In the genomic region with DNA sequence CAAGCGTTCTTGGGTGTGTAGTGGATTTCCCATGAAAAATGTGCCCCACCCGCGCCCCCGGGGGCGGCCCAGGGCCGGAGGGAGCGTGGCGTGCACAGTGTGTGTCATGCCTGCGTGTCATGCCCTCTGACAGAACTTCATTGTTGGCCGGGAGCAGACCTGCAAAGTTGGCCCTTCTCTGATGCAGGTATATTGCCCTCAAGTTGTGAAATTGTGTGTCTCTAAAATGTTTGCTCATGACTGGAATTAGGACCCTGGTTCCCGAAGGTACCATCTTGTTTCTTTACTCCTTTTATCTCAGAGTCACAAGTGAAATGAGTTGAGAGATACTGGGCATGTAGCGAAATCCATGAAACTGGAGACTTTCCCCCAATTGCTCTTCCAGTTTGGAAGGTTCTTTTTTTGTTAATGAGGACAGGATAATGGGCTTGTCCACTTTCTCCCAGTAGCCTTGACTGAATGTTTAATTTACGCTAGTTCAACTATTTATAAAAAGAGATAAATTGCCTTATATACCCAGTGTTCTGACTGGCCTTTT, we compare ENCODE assay signal across 8 cellular contexts. TPM values are rescaled to one million over a fixed set of nuclear protein-coding genes. Genes with fewer than 3 reads are reported as not detected.
DNase-seq lines count a peak whose midpoint lies in the region; ATAC-seq, FAIRE-seq and TF ChIP-seq lines count a peak whose summit lies in the region.

No MANE protein-coding gene starts in this region.

- H3K36me3 Mint-ChIP-seq in T-helper 2 cell treated with Interferon-gamma antibody and Interleukin-4, amounts not matched to agents 5 μg/mL and 100 μg/mL, for 36 hours (ENCODE audit: low read depth): no peaks in the 10 kb centered on the region

- no peak for TF ChIP-seq CTCF in cardiac fibroblast (IDR thresholded peaks at IDR 0.05; ENCODE audit: low read depth, low read length)

- no peak for TF ChIP-seq POLR2A in GM12891 (IDR thresholded peaks at IDR 0.05; ENCODE audit: low read depth, low read length)

- no peak for FAIRE-seq in GM12891 (lab: Jason Lieb, UNC)

- peak; percentile 16 for ATAC-seq in HG03354 (IDR thresholded peaks at IDR 0.05; ENCODE audit: poor library complexity, severe bottlenecking, unreplicated experiment)
- ATAC-seq in left colon: peak; percentile 33
- ATAC-seq in HG03139 (IDR thresholded peaks at IDR 0.05; ENCODE audit: unreplicated experiment): no peak

- peak overlapping the region; percentile 94 for H3K4me3 Mint-ChIP-seq in T-helper 2 cell treated with Interferon-gamma antibody and Interleukin-4, amounts not matched to agents 5 μg/mL and 100 μg/mL, for 36 hours

- H3K4me3 ChIP-seq in cardiac fibroblast (replicated peaks in 1 of 2; ENCODE audit: low read depth in 2 of 2, low read length in 2 of 2): peak overlapping the region; percentile 96 to 97

- H3K27me3 Mint-ChIP-seq in T-helper 2 cell treated with Interferon-gamma antibody and Interleukin-4, amounts not matched to agents 5 μg/mL and 100 μg/mL, for 36 hours (ENCODE audit: low read depth): no peaks in the 10 kb centered on the region

- DNase-seq in GM12891 (ENCODE audit: insufficient read length, low spot score) (peak; percentile 21), cardiac fibroblast (ENCODE audit: low read depth in 2 of 2) (peak; percentile 23 to 53), left colon (peak; percentile 39 to 55), posterior vena cava (ENCODE audit: low spot score) (no peak)
- peak; percentile 51 for DNase-seq in T-helper 2 cell treated with Interferon-gamma antibody and Interleukin-4, amounts not matched to agents 5 μg/mL and 100 μg/mL, for 36 hours (ENCODE audit: low spot score)
- DNase-seq in stimulated activated CD4-positive, alpha-beta T cell treated with anti-CD3 and anti-CD28 coated beads, Interleukin-4, amount 100 ng/mL, for 24 hours: peak; percentile 51

- H3K9me3 Mint-ChIP-seq in T-helper 2 cell treated with Interferon-gamma antibody and Interleukin-4, amounts not matched to agents 5 μg/mL and 100 μg/mL, for 36 hours: no peaks in the 10 kb centered on the region

- H3K27ac Mint-ChIP-seq in T-helper 2 cell treated with Interferon-gamma antibody and Interleukin-4, amounts not matched to agents 5 μg/mL and 100 μg/mL, for 36 hours: peak overlapping the region; percentile 96

- intact Hi-C loops in left colon (cut with DNase I, micrococcal nuclease): no loop called here
- intact Hi-C loops in posterior vena cava (cut with DNase I): no loop called here

- H3K4me1 Mint-ChIP-seq in T-helper 2 cell treated with Interferon-gamma antibody and Interleukin-4, amounts not matched to agents 5 μg/mL and 100 μg/mL, for 36 hours (ENCODE audit: low read depth): peaks cover 40% of the 10 kb centered on the region

TF ChIP-seq in GM12891, 5 proteins besides CTCF, POLR2A, EP300 and RAD21:
- no peak for TF ChIP-seq PAX5 (IDR thresholded peaks at IDR 0.05; ENCODE audit: insufficient read depth, low read length, severe bottlenecking)
- no peak for TF ChIP-seq SPI1 (IDR thresholded peaks at IDR 0.05; ENCODE audit: low read depth, low read length)

RNA-seq across cellular contexts. Expression of gene ADK, which starts 26.2 kb away (rescaled TPM):
- polyA plus RNA-seq in GM12891 (2012; ENCODE audit: low read depth, missing spikeins): 33.4 TPM
- total RNA-seq in left colon (10 to 100 TPM; 16.2 to 16.4 TPM), posterior vena cava (10 to 100 TPM; 21.2 to 21.5 TPM)

RNA-seq across cellular contexts. Expression of gene AP3M1, which starts 26.6 kb away (rescaled TPM):
- 33.3 TPM for polyA plus RNA-seq in GM12891 (2012; ENCODE audit: low read depth, missing spikeins)
- total RNA-seq in left colon (10 to 100 TPM; 28.3 to 31.2 TPM), posterior vena cava (10 to 100 TPM; 25.7 to 28.3 TPM)
